1 cellular context compared by ENCODE assay signal in the genomic region with DNA sequence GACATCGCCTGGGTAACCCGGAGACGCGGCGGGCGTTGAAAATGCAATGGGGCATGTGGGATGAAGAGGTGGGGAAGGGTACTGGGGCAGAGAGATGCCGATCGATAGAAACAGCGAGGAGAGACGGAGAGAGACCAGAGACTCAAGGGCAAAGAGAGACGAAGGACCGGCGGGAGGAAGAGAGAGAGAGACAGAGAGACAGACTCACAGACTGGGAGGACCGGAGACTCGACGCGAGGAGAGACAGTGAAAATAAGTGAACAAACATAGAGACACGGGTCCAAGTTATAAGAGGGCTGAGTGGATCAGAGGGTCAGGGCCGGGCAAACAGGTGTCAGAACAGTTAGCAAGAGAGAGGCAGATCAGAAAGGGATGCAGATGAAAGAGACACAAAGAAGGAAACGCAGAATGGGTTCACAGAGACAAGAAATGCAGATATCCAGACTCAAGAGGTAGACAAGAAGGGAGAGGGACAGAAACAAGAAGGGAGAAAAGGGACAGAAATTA.
TF ChIP-seq lines count a peak whose summit lies in the region.

No MANE protein-coding gene starts in this region.

TF ChIP-seq in K562, 482 proteins besides CTCF, POLR2A, EP300 and RAD21 (continued from another document and continues in another):
- TF ChIP-seq, protein P1, sequence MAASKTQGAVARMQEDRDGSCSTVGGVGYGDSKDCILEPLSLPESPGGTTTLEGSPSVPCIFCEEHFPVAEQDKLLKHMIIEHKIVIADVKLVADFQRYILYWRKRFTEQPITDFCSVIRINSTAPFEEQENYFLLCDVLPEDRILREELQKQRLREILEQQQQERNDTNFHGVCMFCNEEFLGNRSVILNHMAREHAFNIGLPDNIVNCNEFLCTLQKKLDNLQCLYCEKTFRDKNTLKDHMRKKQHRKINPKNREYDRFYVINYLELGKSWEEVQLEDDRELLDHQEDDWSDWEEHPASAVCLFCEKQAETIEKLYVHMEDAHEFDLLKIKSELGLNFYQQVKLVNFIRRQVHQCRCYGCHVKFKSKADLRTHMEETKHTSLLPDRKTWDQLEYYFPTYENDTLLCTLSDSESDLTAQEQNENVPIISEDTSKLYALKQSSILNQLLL (CRISPR knock-in tag; IDR thresholded peaks at IDR 0.05; ENCODE audit: borderline replicate concordance), result no peak
- TF ChIP-seq, protein P2, sequence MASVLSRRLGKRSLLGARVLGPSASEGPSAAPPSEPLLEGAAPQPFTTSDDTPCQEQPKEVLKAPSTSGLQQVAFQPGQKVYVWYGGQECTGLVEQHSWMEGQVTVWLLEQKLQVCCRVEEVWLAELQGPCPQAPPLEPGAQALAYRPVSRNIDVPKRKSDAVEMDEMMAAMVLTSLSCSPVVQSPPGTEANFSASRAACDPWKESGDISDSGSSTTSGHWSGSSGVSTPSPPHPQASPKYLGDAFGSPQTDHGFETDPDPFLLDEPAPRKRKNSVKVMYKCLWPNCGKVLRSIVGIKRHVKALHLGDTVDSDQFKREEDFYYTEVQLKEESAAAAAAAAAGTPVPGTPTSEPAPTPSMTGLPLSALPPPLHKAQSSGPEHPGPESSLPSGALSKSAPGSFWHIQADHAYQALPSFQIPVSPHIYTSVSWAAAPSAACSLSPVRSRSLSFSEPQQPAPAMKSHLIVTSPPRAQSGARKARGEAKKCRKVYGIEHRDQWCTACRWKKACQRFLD (CRISPR knock-in tag; IDR thresholded peaks at IDR 0.05), result no peak
- TF ChIP-seq, protein P3, sequence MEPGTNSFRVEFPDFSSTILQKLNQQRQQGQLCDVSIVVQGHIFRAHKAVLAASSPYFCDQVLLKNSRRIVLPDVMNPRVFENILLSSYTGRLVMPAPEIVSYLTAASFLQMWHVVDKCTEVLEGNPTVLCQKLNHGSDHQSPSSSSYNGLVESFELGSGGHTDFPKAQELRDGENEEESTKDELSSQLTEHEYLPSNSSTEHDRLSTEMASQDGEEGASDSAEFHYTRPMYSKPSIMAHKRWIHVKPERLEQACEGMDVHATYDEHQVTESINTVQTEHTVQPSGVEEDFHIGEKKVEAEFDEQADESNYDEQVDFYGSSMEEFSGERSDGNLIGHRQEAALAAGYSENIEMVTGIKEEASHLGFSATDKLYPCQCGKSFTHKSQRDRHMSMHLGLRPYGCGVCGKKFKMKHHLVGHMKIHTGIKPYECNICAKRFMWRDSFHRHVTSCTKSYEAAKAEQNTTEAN (CRISPR knock-in tag; IDR thresholded peaks at IDR 0.05), result no peak
- TF ChIP-seq PPARD (CRISPR knock-in tag; IDR thresholded peaks at IDR 0.05), result no peak
- no peak for TF ChIP-seq ZNF586 (CRISPR knock-in tag; conservative IDR thresholded peaks at IDR 0.05)
- TF ChIP-seq RUNX1 (IDR thresholded peaks at IDR 0.05; ENCODE audit: low read depth), result no peak; the same call in 1 of the 2 replicates
- no peak for TF ChIP-seq TBL1XR1 (IDR thresholded peaks at IDR 0.05; ENCODE audit: low read length in 2 of 2)
- TF ChIP-seq ZKSCAN3 (CRISPR knock-in tag; IDR thresholded peaks at IDR 0.05), result no peak
- TF ChIP-seq, protein P4, sequence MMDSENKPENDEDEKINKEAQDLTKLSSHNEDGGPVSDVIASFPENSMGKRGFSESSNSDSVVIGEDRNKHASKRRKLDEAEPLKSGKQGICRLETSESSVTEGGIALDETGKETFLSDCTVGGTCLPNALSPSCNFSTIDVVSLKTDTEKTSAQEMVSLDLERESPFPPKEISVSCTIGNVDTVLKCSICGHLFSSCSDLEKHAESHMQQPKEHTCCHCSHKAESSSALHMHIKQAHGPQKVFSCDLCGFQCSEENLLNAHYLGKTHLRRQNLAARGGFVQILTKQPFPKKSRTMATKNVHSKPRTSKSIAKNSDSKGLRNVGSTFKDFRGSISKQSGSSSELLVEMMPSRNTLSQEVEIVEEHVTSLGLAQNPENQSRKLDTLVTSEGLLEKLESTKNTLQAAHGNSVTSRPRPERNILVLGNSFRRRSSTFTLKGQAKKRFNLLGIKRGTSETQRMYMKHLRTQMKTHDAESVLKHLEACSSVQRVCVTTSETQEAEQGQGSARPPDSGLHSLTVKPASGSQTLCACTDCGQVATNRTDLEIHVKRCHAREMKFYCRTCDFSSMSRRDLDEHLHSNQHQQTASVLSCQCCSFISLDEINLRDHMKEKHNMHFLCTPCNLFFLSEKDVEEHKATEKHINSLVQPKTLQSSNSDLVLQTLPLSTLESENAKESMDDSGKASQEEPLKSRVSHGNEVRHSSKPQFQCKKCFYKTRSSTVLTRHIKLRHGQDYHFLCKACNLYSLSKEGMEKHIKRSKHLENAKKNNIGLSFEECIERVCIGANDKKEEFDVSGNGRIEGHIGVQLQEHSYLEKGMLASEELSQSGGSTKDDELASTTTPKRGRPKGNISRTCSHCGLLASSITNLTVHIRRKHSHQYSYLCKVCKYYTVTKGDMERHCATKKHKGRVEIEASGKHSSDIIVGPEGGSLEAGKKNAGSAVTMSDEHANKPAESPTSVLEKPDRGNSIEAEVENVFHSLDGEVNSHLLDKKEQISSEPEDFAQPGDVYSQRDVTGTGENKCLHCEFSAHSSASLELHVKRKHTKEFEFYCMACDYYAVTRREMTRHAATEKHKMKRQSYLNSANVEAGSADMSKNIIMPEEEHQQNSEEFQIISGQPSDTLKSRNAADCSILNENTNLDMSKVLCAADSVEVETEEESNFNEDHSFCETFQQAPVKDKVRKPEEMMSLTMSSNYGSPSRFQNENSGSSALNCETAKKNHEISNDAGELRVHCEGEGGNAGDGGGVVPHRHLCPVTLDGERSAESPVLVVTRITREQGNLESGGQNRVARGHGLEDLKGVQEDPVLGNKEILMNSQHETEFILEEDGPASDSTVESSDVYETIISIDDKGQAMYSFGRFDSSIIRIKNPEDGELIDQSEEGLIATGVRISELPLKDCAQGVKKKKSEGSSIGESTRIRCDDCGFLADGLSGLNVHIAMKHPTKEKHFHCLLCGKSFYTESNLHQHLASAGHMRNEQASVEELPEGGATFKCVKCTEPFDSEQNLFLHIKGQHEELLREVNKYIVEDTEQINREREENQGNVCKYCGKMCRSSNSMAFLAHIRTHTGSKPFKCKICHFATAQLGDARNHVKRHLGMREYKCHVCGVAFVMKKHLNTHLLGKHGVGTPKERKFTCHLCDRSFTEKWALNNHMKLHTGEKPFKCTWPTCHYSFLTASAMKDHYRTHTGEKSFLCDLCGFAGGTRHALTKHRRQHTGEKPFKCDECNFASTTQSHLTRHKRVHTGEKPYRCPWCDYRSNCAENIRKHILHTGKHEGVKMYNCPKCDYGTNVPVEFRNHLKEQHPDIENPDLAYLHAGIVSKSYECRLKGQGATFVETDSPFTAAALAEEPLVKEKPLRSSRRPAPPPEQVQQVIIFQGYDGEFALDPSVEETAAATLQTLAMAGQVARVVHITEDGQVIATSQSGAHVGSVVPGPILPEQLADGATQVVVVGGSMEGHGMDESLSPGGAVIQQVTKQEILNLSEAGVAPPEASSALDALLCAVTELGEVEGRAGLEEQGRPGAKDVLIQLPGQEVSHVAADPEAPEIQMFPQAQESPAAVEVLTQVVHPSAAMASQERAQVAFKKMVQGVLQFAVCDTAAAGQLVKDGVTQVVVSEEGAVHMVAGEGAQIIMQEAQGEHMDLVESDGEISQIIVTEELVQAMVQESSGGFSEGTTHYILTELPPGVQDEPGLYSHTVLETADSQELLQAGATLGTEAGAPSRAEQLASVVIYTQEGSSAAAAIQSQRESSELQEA (IDR thresholded peaks at IDR 0.05; ENCODE audit: low read depth), result peak; percentile 41; the same call in 1 of the 2 replicates
- TF ChIP-seq HNRNPK (IDR thresholded peaks at IDR 0.05; ENCODE audit: low read depth, low read length, poor library complexity, severe bottlenecking), result no peak
- TF ChIP-seq FOXJ3 (CRISPR knock-in tag; IDR thresholded peaks at IDR 0.05), result peak; percentile 51; the same call in 1 of the 2 replicates
- TF ChIP-seq ZNF79 (CRISPR knock-in tag; IDR thresholded peaks at IDR 0.05; ENCODE audit: low read depth), result no peak
- TF ChIP-seq, protein P5, sequence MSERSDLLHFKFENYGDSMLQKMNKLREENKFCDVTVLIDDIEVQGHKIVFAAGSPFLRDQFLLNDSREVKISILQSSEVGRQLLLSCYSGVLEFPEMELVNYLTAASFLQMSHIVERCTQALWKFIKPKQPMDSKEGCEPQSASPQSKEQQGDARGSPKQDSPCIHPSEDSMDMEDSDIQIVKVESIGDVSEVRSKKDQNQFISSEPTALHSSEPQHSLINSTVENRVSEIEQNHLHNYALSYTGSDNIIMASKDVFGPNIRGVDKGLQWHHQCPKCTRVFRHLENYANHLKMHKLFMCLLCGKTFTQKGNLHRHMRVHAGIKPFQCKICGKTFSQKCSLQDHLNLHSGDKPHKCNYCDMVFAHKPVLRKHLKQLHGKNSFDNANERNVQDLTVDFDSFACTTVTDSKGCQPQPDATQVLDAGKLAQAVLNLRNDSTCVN (CRISPR knock-in tag; IDR thresholded peaks at IDR 0.05), result 0 out of 2 replicates have a peak, but pooled peaks have one; percentile 61
- TF ChIP-seq, protein P6, sequence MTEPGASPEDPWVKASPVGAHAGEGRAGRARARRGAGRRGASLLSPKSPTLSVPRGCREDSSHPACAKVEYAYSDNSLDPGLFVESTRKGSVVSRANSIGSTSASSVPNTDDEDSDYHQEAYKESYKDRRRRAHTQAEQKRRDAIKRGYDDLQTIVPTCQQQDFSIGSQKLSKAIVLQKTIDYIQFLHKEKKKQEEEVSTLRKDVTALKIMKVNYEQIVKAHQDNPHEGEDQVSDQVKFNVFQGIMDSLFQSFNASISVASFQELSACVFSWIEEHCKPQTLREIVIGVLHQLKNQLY (CRISPR knock-in tag; conservative IDR thresholded peaks at IDR 0.05), result no peak
- TF ChIP-seq TGIF2 (CRISPR knock-in tag; IDR thresholded peaks at IDR 0.05), result no peak; the same call in 1 of the 2 replicates
- TF ChIP-seq ZNF239 (CRISPR knock-in tag; IDR thresholded peaks at IDR 0.05), result no peak
- TF ChIP-seq, protein P7, sequence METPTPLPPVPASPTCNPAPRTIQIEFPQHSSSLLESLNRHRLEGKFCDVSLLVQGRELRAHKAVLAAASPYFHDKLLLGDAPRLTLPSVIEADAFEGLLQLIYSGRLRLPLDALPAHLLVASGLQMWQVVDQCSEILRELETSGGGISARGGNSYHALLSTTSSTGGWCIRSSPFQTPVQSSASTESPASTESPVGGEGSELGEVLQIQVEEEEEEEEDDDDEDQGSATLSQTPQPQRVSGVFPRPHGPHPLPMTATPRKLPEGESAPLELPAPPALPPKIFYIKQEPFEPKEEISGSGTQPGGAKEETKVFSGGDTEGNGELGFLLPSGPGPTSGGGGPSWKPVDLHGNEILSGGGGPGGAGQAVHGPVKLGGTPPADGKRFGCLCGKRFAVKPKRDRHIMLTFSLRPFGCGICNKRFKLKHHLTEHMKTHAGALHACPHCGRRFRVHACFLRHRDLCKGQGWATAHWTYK (CRISPR knock-in tag; IDR thresholded peaks at IDR 0.05), result no peak
- no peak for TF ChIP-seq KDM5B (IDR thresholded peaks at IDR 0.05; ENCODE audit: insufficient replicate concordance, low read depth, low read length)
- TF ChIP-seq, protein P8, sequence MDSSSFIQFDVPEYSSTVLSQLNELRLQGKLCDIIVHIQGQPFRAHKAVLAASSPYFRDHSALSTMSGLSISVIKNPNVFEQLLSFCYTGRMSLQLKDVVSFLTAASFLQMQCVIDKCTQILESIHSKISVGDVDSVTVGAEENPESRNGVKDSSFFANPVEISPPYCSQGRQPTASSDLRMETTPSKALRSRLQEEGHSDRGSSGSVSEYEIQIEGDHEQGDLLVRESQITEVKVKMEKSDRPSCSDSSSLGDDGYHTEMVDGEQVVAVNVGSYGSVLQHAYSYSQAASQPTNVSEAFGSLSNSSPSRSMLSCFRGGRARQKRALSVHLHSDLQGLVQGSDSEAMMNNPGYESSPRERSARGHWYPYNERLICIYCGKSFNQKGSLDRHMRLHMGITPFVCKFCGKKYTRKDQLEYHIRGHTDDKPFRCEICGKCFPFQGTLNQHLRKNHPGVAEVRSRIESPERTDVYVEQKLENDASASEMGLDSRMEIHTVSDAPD (CRISPR knock-in tag; IDR thresholded peaks at IDR 0.05), result no peak
- TF ChIP-seq ZC3H8 (IDR thresholded peaks at IDR 0.05), result 0 out of 2 replicates have a peak, but pooled peaks have one; percentile 74
- no peak for TF ChIP-seq STAG1 (CRISPR knock-in tag; IDR thresholded peaks at IDR 0.05; ENCODE audit: borderline replicate concordance)
- TF ChIP-seq CBX5 (IDR thresholded peaks at IDR 0.05; ENCODE audit: borderline replicate concordance, low read depth), result no peak
- TF ChIP-seq JUN (IDR thresholded peaks at IDR 0.05; ENCODE audit: borderline replicate concordance, low read depth, low read length), result no peak; the same call in 1 of the 2 replicates
- TF ChIP-seq JUN (CRISPR knock-in tag; IDR thresholded peaks at IDR 0.05; ENCODE audit: borderline replicate concordance), result no peak
- TF ChIP-seq, protein P9, sequence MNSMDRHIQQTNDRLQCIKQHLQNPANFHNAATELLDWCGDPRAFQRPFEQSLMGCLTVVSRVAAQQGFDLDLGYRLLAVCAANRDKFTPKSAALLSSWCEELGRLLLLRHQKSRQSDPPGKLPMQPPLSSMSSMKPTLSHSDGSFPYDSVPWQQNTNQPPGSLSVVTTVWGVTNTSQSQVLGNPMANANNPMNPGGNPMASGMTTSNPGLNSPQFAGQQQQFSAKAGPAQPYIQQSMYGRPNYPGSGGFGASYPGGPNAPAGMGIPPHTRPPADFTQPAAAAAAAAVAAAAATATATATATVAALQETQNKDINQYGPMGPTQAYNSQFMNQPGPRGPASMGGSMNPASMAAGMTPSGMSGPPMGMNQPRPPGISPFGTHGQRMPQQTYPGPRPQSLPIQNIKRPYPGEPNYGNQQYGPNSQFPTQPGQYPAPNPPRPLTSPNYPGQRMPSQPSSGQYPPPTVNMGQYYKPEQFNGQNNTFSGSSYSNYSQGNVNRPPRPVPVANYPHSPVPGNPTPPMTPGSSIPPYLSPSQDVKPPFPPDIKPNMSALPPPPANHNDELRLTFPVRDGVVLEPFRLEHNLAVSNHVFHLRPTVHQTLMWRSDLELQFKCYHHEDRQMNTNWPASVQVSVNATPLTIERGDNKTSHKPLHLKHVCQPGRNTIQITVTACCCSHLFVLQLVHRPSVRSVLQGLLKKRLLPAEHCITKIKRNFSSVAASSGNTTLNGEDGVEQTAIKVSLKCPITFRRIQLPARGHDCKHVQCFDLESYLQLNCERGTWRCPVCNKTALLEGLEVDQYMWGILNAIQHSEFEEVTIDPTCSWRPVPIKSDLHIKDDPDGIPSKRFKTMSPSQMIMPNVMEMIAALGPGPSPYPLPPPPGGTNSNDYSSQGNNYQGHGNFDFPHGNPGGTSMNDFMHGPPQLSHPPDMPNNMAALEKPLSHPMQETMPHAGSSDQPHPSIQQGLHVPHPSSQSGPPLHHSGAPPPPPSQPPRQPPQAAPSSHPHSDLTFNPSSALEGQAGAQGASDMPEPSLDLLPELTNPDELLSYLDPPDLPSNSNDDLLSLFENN (IDR thresholded peaks at IDR 0.05; ENCODE audit: low read depth in 2 of 2, low read length in 2 of 2), result no peak
- no peak for TF ChIP-seq ZNF121 (CRISPR knock-in tag; conservative IDR thresholded peaks at IDR 0.05)
- TF ChIP-seq TOE1 (IDR thresholded peaks at IDR 0.05; ENCODE audit: borderline replicate concordance), result no peak; the same call in 1 of the 2 replicates
- TF ChIP-seq TOE1 (CRISPR knock-in tag; IDR thresholded peaks at IDR 0.05; ENCODE audit: borderline replicate concordance, low read depth), result no peak
- peak; percentile 57; the same call in 1 of the 2 replicates for TF ChIP-seq ELF4 (CRISPR knock-in tag; IDR thresholded peaks at IDR 0.05)
- TF ChIP-seq, protein P10, sequence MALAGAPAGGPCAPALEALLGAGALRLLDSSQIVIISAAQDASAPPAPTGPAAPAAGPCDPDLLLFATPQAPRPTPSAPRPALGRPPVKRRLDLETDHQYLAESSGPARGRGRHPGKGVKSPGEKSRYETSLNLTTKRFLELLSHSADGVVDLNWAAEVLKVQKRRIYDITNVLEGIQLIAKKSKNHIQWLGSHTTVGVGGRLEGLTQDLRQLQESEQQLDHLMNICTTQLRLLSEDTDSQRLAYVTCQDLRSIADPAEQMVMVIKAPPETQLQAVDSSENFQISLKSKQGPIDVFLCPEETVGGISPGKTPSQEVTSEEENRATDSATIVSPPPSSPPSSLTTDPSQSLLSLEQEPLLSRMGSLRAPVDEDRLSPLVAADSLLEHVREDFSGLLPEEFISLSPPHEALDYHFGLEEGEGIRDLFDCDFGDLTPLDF (CRISPR knock-in tag; IDR thresholded peaks at IDR 0.05), result no peak
- TF ChIP-seq HDAC8 (tag; IDR thresholded peaks at IDR 0.05), result no peak
- no peak for TF ChIP-seq TSC22D4 (tag; IDR thresholded peaks at IDR 0.05)
- TF ChIP-seq PHF21A (IDR thresholded peaks at IDR 0.05; ENCODE audit: borderline replicate concordance, low read depth), result no peak
- TF ChIP-seq KLF1 (tag; IDR thresholded peaks at IDR 0.05), result no peak
